In the genomic region with DNA sequence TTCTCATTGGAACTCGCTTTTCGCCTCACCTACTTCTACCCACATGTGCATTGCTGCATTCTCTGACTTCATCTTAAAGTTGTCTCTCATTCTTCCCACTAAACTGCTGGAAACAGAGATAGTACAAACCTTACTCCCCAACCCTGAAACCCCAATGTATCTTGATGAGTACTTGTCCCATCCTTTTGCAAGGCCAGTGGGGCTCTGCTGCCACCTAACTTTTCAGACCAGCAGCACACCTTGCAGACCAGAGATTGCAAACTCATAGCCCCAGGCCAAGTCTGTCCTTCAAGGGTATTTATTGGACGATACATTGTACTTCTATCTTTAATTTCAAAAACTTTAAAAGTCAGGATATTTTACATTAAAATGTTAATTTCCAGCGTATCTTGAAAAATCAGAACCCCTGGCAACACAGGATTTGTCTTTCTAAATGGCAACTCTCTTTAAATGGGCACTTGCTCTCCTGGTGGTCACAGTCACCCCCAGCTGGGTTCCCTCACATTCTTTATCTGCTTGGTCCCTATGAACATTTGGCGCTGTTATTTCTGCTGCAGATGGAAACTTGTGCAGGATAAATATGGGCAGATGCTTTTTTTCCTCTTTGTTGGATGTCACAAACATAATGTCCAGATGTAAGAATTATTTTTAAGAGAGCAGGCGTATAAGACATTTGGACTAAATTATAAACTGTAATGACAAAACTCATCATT, we compare ENCODE assay signal across 8 cellular contexts.
DNase-seq lines count a peak whose midpoint lies in the region; ATAC-seq, FAIRE-seq and TF ChIP-seq lines count a peak whose summit lies in the region.

No MANE protein-coding gene starts in this region.

- no peak for FAIRE-seq in GM12891 (lab: Jason Lieb, UNC)

- H2AFZ ChIP-seq in OCI-LY3 (ENCODE audit: low read depth, low read length) = no peak overlapping the region

- H3K4me1 ChIP-seq in OCI-LY3 (ENCODE audit: low read length) = no peaks in the 10 kb centered on the region

- no peaks in the 10 kb centered on the region for H3K27me3 ChIP-seq in OCI-LY3 (ENCODE audit: low read depth, low read length)

- H3K4me2 ChIP-seq in OCI-LY3 (ENCODE audit: low read length) = no peak overlapping the region

- no peaks in the 10 kb centered on the region for H3K36me3 Mint-ChIP-seq in activated CD8-positive, alpha-beta memory T cell treated with anti-CD3 and anti-CD28 coated beads, Interleukin-2, amount 10 ng/mL, durations not matched to agents 7 days and 5 days

- CTCF ChIA-PET in activated CD8-positive, alpha-beta memory T cell treated with anti-CD3 and anti-CD28 coated beads, Interleukin-2, amount 10 ng/mL, durations not matched to agents 7 days and 5 days (lab: Charles Lee) = no interaction called here

- no peak overlapping the region for H3K27ac Mint-ChIP-seq in activated CD8-positive, alpha-beta memory T cell treated with anti-CD3 and anti-CD28 coated beads, Interleukin-2, amount 10 ng/mL, durations not matched to agents 7 days and 5 days

- peaks cover 2% of the 10 kb centered on the region for H3K27me3 Mint-ChIP-seq in activated CD8-positive, alpha-beta memory T cell treated with anti-CD3 and anti-CD28 coated beads, Interleukin-2, amount 10 ng/mL, durations not matched to agents 7 days and 5 days

- DNase-seq in AG09319 (ENCODE audit: extremely low read depth, low read depth) (no peak), GM12891 (ENCODE audit: insufficient read length, low spot score) (peak; percentile 36), glomerular visceral epithelial cell (ENCODE audit: extremely low spot score) (peak; percentile 17), NCI-H128 (lab: John Stamatoyannopoulos, UW; ENCODE audit: unreplicated experiment) (no peak)
- no peak for DNase-seq in activated CD8-positive, alpha-beta memory T cell treated with anti-CD3 and anti-CD28 coated beads, Interleukin-2, amount 50 U/mL, for 48 hours
- no peak for DNase-seq in activated CD8-positive, alpha-beta memory T cell treated with anti-CD3 and anti-CD28 coated beads, Interleukin-2, amount 10 ng/mL, durations not matched to agents 7 days and 5 days

- TF ChIP-seq POLR2A in GM12891 (IDR thresholded peaks at IDR 0.05; ENCODE audit: low read depth, low read length) = no peak

- H3K9me3 Mint-ChIP-seq in activated CD8-positive, alpha-beta memory T cell treated with anti-CD3 and anti-CD28 coated beads, Interleukin-2, amount 10 ng/mL, durations not matched to agents 7 days and 5 days (ENCODE audit: low read depth) = peaks cover 4% of the 10 kb centered on the region

- no peaks in the 10 kb centered on the region for H3K79me2 ChIP-seq in OCI-LY3 (ENCODE audit: low read length)

- no peak overlapping the region for H3K4me3 Mint-ChIP-seq in activated CD8-positive, alpha-beta memory T cell treated with anti-CD3 and anti-CD28 coated beads, Interleukin-2, amount 10 ng/mL, durations not matched to agents 7 days and 5 days

- no peak for ATAC-seq in GM19455 (IDR thresholded peaks at IDR 0.05; ENCODE audit: unreplicated experiment)
- no peak for ATAC-seq in activated CD8-positive, alpha-beta memory T cell treated with anti-CD3 and anti-CD28 coated beads, Interleukin-2, amount 10 ng/mL, durations not matched to agents 7 days and 5 days

- H3K9ac ChIP-seq in OCI-LY3 (ENCODE audit: low read length) = no peak overlapping the region

- no peaks in the 10 kb centered on the region for H3K36me3 ChIP-seq in OCI-LY3 (replicated peaks; ENCODE audit: low read depth, low read length)

- no peak overlapping the region for H3K4me3 ChIP-seq in OCI-LY3 (ENCODE audit: low read length)

- no peak overlapping the region for H3K27ac ChIP-seq in OCI-LY3 (ENCODE audit: low read length)

- peak; percentile 46 for TF ChIP-seq CTCF in AG09319 (IDR thresholded peaks at IDR 0.05; ENCODE audit: low read depth, low read length)
- TF ChIP-seq CTCF in OCI-LY3 (IDR thresholded peaks at IDR 0.05; ENCODE audit: low read depth, low read length) = peak; percentile 61

- H3K9me3 ChIP-seq in OCI-LY3 (ENCODE audit: insufficient read depth, low read length) = no peaks in the 10 kb centered on the region

- no peaks in the 10 kb centered on the region for H3K4me1 Mint-ChIP-seq in activated CD8-positive, alpha-beta memory T cell treated with anti-CD3 and anti-CD28 coated beads, Interleukin-2, amount 10 ng/mL, durations not matched to agents 7 days and 5 days

- no peaks in the 10 kb centered on the region for H4K20me1 ChIP-seq in OCI-LY3 (ENCODE audit: insufficient read depth, low read length)

TF ChIP-seq in GM12891, 5 proteins besides CTCF, POLR2A, EP300 and RAD21:
- no peak for TF ChIP-seq POLR2AphosphoS5 (IDR thresholded peaks at IDR 0.05; ENCODE audit: low read depth, low read length)

Comparison
In these comparisons a context has a peak if more than half of its experiments do, and no peak if none do; other contexts are left out.
1. DNase-seq: peak in GM12891 (single experiment) and glomerular visceral epithelial cell (single experiment); none in AG09319 (single experiment), activated CD8-positive, alpha-beta memory T cell treated with anti-CD3 and anti-CD28 coated beads, Interleukin-2, amount 50 U/mL, for 48 hours (single experiment), NCI-H128 (single experiment) and activated CD8-positive, alpha-beta memory T cell treated with anti-CD3 and anti-CD28 coated beads, Interleukin-2, amount 10 ng/mL, durations not matched to agents 7 days and 5 days (single experiment).